In the genomic region with DNA sequence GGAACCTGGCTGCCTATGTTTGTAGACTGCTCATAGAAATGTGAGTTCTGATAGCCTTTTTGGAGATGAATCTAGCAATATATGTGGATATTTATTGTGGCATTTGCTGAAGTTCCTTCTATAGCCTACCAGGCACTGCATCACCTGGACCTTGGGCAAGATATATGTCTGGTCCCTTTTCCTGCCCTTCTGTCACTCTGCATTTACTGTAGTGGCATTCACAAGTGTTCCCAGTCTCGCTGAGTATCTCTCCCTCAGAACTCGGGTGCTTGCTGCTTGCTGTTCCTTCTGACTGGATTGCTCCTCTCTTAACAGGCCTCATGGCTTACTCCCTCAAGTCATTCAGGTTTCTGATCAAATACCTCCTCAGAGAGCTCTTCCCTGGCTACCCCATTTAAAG, we compare ENCODE assay signal across 17 cellular contexts.
DNase-seq lines count a peak whose midpoint lies in the region; ATAC-seq and TF ChIP-seq lines count a peak whose summit lies in the region.
"Had no signal": no experiment of that assay in that cellular context is flagged by ENCODE, and none has a peak within 500 bp of the region (broad histone marks: within the 10 kb centered on the region; RNA-seq: fewer than 3 reads in every experiment).

No MANE protein-coding gene starts in this region.

- H3K9me3 Mint-ChIP-seq in activated T-cell treated with anti-CD3 and anti-CD28 coated beads, Interleukin-2, amount 50 U/mL, for 72 hours = peaks cover 2 to 3% of the 10 kb centered on the region in 2 donors
- no peaks in the 10 kb centered on the region for H3K9me3 Mint-ChIP-seq in nephron progenitor cell

- H3K36me3 Mint-ChIP-seq in activated T-cell treated with anti-CD3 and anti-CD28 coated beads, Interleukin-2, amount 50 U/mL, for 72 hours (ENCODE audit: insufficient read depth in 2 of 2) = peaks cover 2 to 10% of the 10 kb centered on the region in 2 donors
- no peaks in the 10 kb centered on the region for H3K36me3 Mint-ChIP-seq in nephron progenitor cell (ENCODE audit: low read depth)

- no peak overlapping the region for H2AK5ac ChIP-seq in mesenchymal stem cell (ENCODE audit: low read length, severe bottlenecking)

- peak overlapping the region; percentile 54 to 75 for H2BK12ac ChIP-seq in mesenchymal stem cell (ENCODE audit: low read length in 2 of 2)

- no peak overlapping the region for H3K4me2 ChIP-seq in mesenchymal stem cell (ENCODE audit: low read length, poor library complexity, severe bottlenecking)

- peak overlapping the region in 1 of 2 experiments; percentile 79 for H3K18ac ChIP-seq in mesenchymal stem cell (ENCODE audit: low read depth in 1 of 2, low read length in 2 of 2)

- H3K79me2 ChIP-seq in ACC112 (ENCODE audit: control insufficient read depth, insufficient read depth, low read length, unreplicated experiment) = no peaks in the 10 kb centered on the region

- no peak overlapping the region for H3K27ac ChIP-seq in ACC112 (ENCODE audit: low read depth, low read length)
- no peak overlapping the region for H3K27ac ChIP-seq in mesenchymal stem cell (ENCODE audit: low read length, poor library complexity, severe bottlenecking)
- H3K27ac ChIP-seq in gastrocnemius medialis = no peak overlapping the region
- H3K27ac ChIP-seq: breast epithelium, right atrium auricular region had no signal

- in situ Hi-C loops in gastrocnemius medialis (cut with MboI; ENCODE audit: low sequenced_read_pairs in 4 of 4) = no loop called here

- H3K4me3 ChIP-seq in ACC112 (ENCODE audit: low read depth, low read length) = no peak overlapping the region
- peak overlapping the region; percentile 32 for H3K4me3 ChIP-seq in GM06990 (replicated peaks; ENCODE audit: low read depth, low read length)
- no peak overlapping the region for H3K4me3 ChIP-seq in mesenchymal stem cell (ENCODE audit: insufficient read depth in 1 of 2, low read depth in 1 of 2, low read length in 2 of 2)
- H3K4me3 ChIP-seq in gastrocnemius medialis = no peak overlapping the region
- H3K4me3 ChIP-seq: breast epithelium, right atrium auricular region had no signal

- H4K91ac ChIP-seq in mesenchymal stem cell (ENCODE audit: low read length) = peak overlapping the region; percentile 86

- ATAC-seq in activated T-cell treated with anti-CD3 and anti-CD28 coated beads, Interleukin-2, amount 50 U/mL, for 72 hours (replicated peaks in 1 of 2) = no peak
- no peak for ATAC-seq in GM19397 (IDR thresholded peaks at IDR 0.05; ENCODE audit: unreplicated experiment)
- ATAC-seq in gastrocnemius medialis = no peak
- ATAC-seq in HG02759 (IDR thresholded peaks at IDR 0.05; ENCODE audit: unreplicated experiment) = no peak
- ATAC-seq: Right ventricle myocardium inferior had no signal

- no peak for TF ChIP-seq POLR2A in gastrocnemius medialis (IDR thresholded peaks at IDR 0.05)

- no peaks in the 10 kb centered on the region for H3K79me1 ChIP-seq in mesenchymal stem cell (replicated peaks; ENCODE audit: low read length, poor library complexity, severe bottlenecking)

- intact Hi-C loops in gastrocnemius medialis (cut with DNase I; ENCODE audit: low total_unique reads) = no loop called here

- H3K27ac Mint-ChIP-seq in activated T-cell treated with anti-CD3 and anti-CD28 coated beads, Interleukin-2, amount 50 U/mL, for 72 hours = peak overlapping the region; percentile 86
- H3K27ac Mint-ChIP-seq in nephron progenitor cell = no peak overlapping the region

- DNase-seq in GM06990 (ENCODE audit: extremely low read depth, insufficient read length) (no peak), mesenchymal stem cell (no peak), nephron progenitor cell (no peak), gastrocnemius medialis (no peak)
- no peak for DNase-seq in activated T-cell treated with anti-CD3 and anti-CD28 coated beads, Interleukin-2, amount 50 U/mL, for 72 hours
- DNase-seq: activated CD4-positive, alpha-beta T cell treated with anti-CD3 and anti-CD28 coated beads for 48 hours; activated effector memory CD4-positive, alpha-beta T cell treated with anti-CD3 and anti-CD28 coated beads, Interleukin-2, amount 50 U/mL, for 16 hours; islet precursor cell; mesendoderm; NCI-H1930; NCI-H446 had no signal

- H3K27me3 ChIP-seq in ACC112 (ENCODE audit: insufficient read depth, low read length) = no peaks in the 10 kb centered on the region
- H3K27me3 ChIP-seq in GM06990 (replicated peaks; ENCODE audit: control insufficient read depth, insufficient read depth, low read length) = no peaks in the 10 kb centered on the region
- H3K27me3 ChIP-seq in mesenchymal stem cell (ENCODE audit: control insufficient read depth in 1 of 2, insufficient read depth in 1 of 2, low read length in 2 of 2) = no peaks in the 10 kb centered on the region
- no peaks in the 10 kb centered on the region for H3K27me3 ChIP-seq in gastrocnemius medialis
- H3K27me3 ChIP-seq: breast epithelium, right atrium auricular region had no signal

- H3K23ac ChIP-seq in mesenchymal stem cell (ENCODE audit: low read length in 2 of 2) = no peak overlapping the region

- H2BK120ac ChIP-seq in mesenchymal stem cell (ENCODE audit: low read depth, low read length) = peak overlapping the region; percentile 79

- H3K4me1 ChIP-seq in ACC112 (ENCODE audit: control insufficient read depth, insufficient read depth, low read length, unreplicated experiment) (peaks cover 21% of the 10 kb centered on the region), mesenchymal stem cell (ENCODE audit: control insufficient read depth, insufficient read depth, low read depth, low read length) (no peaks in the 10 kb centered on the region), gastrocnemius medialis (no peaks in the 10 kb centered on the region)
- H3K4me1 ChIP-seq: breast epithelium, right atrium auricular region had no signal

- H3K4me1 Mint-ChIP-seq in activated T-cell treated with anti-CD3 and anti-CD28 coated beads, Interleukin-2, amount 50 U/mL, for 72 hours (ENCODE audit: low read depth) = peaks cover 79% of the 10 kb centered on the region
- no peaks in the 10 kb centered on the region for H3K4me1 Mint-ChIP-seq in nephron progenitor cell

- H3K36me3 ChIP-seq in ACC112 (ENCODE audit: insufficient read depth, low read length) = no peaks in the 10 kb centered on the region
- no peaks in the 10 kb centered on the region for H3K36me3 ChIP-seq in GM06990 (ENCODE audit: control insufficient read depth, insufficient read depth, low read length)
- H3K36me3 ChIP-seq in mesenchymal stem cell (ENCODE audit: control insufficient read depth in 1 of 2, insufficient read depth in 2 of 2, low read depth in 1 of 2, low read length in 2 of 2) = no peaks in the 10 kb centered on the region
- H3K36me3 ChIP-seq in gastrocnemius medialis = no peaks in the 10 kb centered on the region
- H3K36me3 ChIP-seq: breast epithelium, right atrium auricular region had no signal

- no peak overlapping the region for H3K14ac ChIP-seq in mesenchymal stem cell (ENCODE audit: low read length in 2 of 2)

- WGBS in mesenchymal stem cell = 84% methylated on average over 2 of the region's 2 CpGs

- H2AFZ ChIP-seq in ACC112 (ENCODE audit: low read length, unreplicated experiment) (peak overlapping the region; percentile 41), mesenchymal stem cell (ENCODE audit: low read depth, low read length) (no peak overlapping the region)

- H3K9ac ChIP-seq in mesenchymal stem cell (ENCODE audit: low read length) = no peak overlapping the region

- H3K9me3 ChIP-seq in mesenchymal stem cell (ENCODE audit: control insufficient read depth, low read length) (no peaks in the 10 kb centered on the region), gastrocnemius medialis (no peaks in the 10 kb centered on the region)
- H3K9me3 ChIP-seq: breast epithelium, right atrium auricular region had no signal

- no peaks in the 10 kb centered on the region for H3K27me3 Mint-ChIP-seq in activated T-cell treated with anti-CD3 and anti-CD28 coated beads, Interleukin-2, amount 50 U/mL, for 72 hours (ENCODE audit: low read depth)
- H3K27me3 Mint-ChIP-seq in nephron progenitor cell (ENCODE audit: low read depth, poor library complexity) = no peaks in the 10 kb centered on the region

- H3K4me3 Mint-ChIP-seq in activated T-cell treated with anti-CD3 and anti-CD28 coated beads, Interleukin-2, amount 50 U/mL, for 72 hours = peak overlapping the region; percentile 77 to 83
- H3K4me3 Mint-ChIP-seq in nephron progenitor cell = no peak overlapping the region

- TF ChIP-seq CTCF in GM06990 (IDR thresholded peaks at IDR 0.05; ENCODE audit: insufficient read depth, low read length, poor library complexity, severe bottlenecking) (no peak), nephron progenitor cell (IDR thresholded peaks at IDR 0.05) (no peak), gastrocnemius medialis (IDR thresholded peaks at IDR 0.05 in 4 of 5, conservative IDR thresholded peaks at IDR 0.05 in 1 of 5) (no peak)

- H2BK5ac ChIP-seq in mesenchymal stem cell (ENCODE audit: low read depth, low read length, poor library complexity, severe bottlenecking) = no peak overlapping the region

- H4K8ac ChIP-seq in mesenchymal stem cell (ENCODE audit: low read length) = peak overlapping the region; percentile 19

- H3K4ac ChIP-seq in mesenchymal stem cell (ENCODE audit: low read depth in 1 of 2, low read length in 2 of 2) = no peak overlapping the region

- no peak overlapping the region for H2BK15ac ChIP-seq in mesenchymal stem cell (ENCODE audit: low read depth, poor library complexity, severe bottlenecking)
